In the genomic region with DNA sequence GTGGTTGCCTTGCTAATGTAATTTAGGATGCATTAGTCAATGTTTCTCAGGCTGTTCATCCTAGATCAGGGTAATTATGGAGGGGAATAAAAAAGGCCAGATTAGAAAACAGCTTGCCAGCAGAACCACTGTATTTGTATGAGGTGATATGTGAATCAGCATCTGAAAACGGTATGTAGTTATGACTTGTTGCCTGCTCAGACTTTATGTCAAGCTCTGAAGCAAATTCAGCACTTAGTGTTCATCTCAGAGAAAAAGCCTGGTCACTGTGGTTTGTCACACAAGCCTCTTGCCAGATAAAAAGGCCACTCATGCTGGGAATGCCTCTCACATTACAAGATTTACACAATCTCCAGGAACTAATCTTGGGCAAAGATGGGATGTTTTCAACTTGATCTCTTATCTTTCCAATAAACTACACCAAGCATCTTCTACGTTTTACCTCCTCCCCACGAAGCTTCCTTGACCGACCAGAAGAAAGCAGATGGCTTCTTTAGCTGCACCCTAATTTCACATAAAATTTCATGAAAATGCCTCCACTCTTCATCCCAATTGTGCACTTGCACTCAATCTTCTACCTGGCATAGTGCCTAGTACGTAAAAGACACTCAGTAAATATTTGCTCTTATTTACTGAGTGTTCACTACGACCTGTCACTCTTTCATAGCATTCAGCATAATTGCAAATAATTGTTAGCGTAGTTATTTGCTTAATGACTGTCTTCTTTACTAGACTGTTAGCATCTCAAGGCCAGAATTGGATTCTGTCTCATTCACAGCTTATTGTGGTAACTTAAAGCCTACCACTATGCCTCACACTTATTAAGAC, we compare ENCODE assay signal across 1 cellular context.
TF ChIP-seq lines count a peak whose summit lies in the region.

No MANE protein-coding gene starts in this region.

TF ChIP-seq in SK-N-SH, 30 proteins besides CTCF, POLR2A, EP300 and RAD21 (continued from another document):
- TF ChIP-seq, protein P1, sequence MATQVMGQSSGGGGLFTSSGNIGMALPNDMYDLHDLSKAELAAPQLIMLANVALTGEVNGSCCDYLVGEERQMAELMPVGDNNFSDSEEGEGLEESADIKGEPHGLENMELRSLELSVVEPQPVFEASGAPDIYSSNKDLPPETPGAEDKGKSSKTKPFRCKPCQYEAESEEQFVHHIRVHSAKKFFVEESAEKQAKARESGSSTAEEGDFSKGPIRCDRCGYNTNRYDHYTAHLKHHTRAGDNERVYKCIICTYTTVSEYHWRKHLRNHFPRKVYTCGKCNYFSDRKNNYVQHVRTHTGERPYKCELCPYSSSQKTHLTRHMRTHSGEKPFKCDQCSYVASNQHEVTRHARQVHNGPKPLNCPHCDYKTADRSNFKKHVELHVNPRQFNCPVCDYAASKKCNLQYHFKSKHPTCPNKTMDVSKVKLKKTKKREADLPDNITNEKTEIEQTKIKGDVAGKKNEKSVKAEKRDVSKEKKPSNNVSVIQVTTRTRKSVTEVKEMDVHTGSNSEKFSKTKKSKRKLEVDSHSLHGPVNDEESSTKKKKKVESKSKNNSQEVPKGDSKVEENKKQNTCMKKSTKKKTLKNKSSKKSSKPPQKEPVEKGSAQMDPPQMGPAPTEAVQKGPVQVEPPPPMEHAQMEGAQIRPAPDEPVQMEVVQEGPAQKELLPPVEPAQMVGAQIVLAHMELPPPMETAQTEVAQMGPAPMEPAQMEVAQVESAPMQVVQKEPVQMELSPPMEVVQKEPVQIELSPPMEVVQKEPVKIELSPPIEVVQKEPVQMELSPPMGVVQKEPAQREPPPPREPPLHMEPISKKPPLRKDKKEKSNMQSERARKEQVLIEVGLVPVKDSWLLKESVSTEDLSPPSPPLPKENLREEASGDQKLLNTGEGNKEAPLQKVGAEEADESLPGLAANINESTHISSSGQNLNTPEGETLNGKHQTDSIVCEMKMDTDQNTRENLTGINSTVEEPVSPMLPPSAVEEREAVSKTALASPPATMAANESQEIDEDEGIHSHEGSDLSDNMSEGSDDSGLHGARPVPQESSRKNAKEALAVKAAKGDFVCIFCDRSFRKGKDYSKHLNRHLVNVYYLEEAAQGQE (IDR thresholded peaks at IDR 0.05; ENCODE audit: low read depth, low read length): no peak
- peak; percentile 40; the same call in 1 of the 2 replicates for TF ChIP-seq FOSL2 (IDR thresholded peaks at IDR 0.05; ENCODE audit: borderline replicate concordance, low read depth)
- 0 out of 2 replicates have a peak, but pooled peaks have one; percentile 45 for TF ChIP-seq JUND (IDR thresholded peaks at IDR 0.05)
- no peak for TF ChIP-seq RXRA (IDR thresholded peaks at IDR 0.05; ENCODE audit: borderline replicate concordance, low read depth)
- TF ChIP-seq MEF2A (IDR thresholded peaks at IDR 0.05; ENCODE audit: borderline replicate concordance, low read depth): no peak; the same call in 1 of the 2 replicates
- no peak for TF ChIP-seq POLR2AphosphoS5 (IDR thresholded peaks at IDR 0.05; ENCODE audit: low read depth, low read length)
- TF ChIP-seq, protein P2, sequence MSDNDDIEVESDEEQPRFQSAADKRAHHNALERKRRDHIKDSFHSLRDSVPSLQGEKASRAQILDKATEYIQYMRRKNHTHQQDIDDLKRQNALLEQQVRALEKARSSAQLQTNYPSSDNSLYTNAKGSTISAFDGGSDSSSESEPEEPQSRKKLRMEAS (IDR thresholded peaks at IDR 0.05; ENCODE audit: low read depth): no peak
- no peak for TF ChIP-seq SMC3 (IDR thresholded peaks at IDR 0.05; ENCODE audit: low read depth, low read length)
- TF ChIP-seq NFIC (IDR thresholded peaks at IDR 0.05; ENCODE audit: borderline replicate concordance): peak; percentile 46; the same call in 1 of the 2 replicates
- no peak; the same call in 1 of the 2 replicates for TF ChIP-seq GATA2 (CRISPR knock-in tag; IDR thresholded peaks at IDR 0.05)
- TF ChIP-seq CHD2 (IDR thresholded peaks at IDR 0.05; ENCODE audit: low read length, partially characterized antibody): peak; percentile 18
- no peak for TF ChIP-seq TAF1 (IDR thresholded peaks at IDR 0.05; ENCODE audit: borderline replicate concordance, low read depth, low read length)
- peak; percentile 68 for TF ChIP-seq TCF12 (IDR thresholded peaks at IDR 0.05)
- no peak for TF ChIP-seq RFX5 (IDR thresholded peaks at IDR 0.05; ENCODE audit: low read length)
- TF ChIP-seq, protein P3, sequence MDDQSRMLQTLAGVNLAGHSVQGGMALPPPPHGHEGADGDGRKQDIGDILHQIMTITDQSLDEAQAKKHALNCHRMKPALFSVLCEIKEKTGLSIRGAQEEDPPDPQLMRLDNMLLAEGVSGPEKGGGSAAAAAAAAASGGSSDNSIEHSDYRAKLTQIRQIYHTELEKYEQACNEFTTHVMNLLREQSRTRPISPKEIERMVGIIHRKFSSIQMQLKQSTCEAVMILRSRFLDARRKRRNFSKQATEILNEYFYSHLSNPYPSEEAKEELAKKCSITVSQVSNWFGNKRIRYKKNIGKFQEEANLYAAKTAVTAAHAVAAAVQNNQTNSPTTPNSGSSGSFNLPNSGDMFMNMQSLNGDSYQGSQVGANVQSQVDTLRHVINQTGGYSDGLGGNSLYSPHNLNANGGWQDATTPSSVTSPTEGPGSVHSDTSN (IDR thresholded peaks at IDR 0.05): peak; percentile 52; the same call in 1 of the 2 replicates
